Comparison of ENCODE assay signal across 15 cellular contexts in genomic region chr20:17648306-17648646, GRCh38. TPM values are rescaled to one million over a fixed set of nuclear protein-coding genes. Genes with fewer than 3 reads are reported as not detected.
DNase-seq lines count a peak whose midpoint lies in the region; ATAC-seq, FAIRE-seq and TF ChIP-seq lines count a peak whose summit lies in the region.
"Had no signal": no experiment of that assay in that cellular context is flagged by ENCODE, and none has a peak within 500 bp of the region (broad histone marks: within the 10 kb centered on the region; RNA-seq: fewer than 3 reads in every experiment).

No MANE protein-coding gene starts in this region.

- POLR2A ChIA-PET in HepG2 (lab: Yijun Ruan, JAX) = no interaction called here

- TF ChIP-seq EP300 in HepG2 (IDR thresholded peaks at IDR 0.05; ENCODE audit: low read depth in 2 of 2, low read length in 2 of 2) (no peak), HepG2 (CRISPR knock-in tag; IDR thresholded peaks at IDR 0.05; ENCODE audit: borderline replicate concordance) (no peak)

- peaks cover 90% of the 10 kb centered on the region for H4K20me1 ChIP-seq in HepG2 (ENCODE audit: insufficient read depth, low read length)

- intact Hi-C loops in HepG2 (cut with micrococcal nuclease; ENCODE audit: unreplicated experiment) = no loop called here

- CTCF ChIA-PET in HepG2 (lab: Yijun Ruan, JAX; ENCODE audit: low intra/inter-chr PET ratio, low total read pairs) = interaction anchor here (1.4 kb wide), 1 partner anchor 111 kb away, joined by 6 read pairs; no protein-coding TSS in a partner anchor

- FAIRE-seq in HepG2 (lab: Jason Lieb, UNC) = no peak

- no peaks in the 10 kb centered on the region for H3K27me3 ChIP-seq in adipocyte (replicated peaks; ENCODE audit: control insufficient read depth, insufficient read depth, low read length)
- no peaks in the 10 kb centered on the region for H3K27me3 ChIP-seq in HepG2 (ENCODE audit: control insufficient read depth in 1 of 2, insufficient read depth in 2 of 2, low read length in 2 of 2)
- H3K27me3 ChIP-seq in skeletal muscle satellite cell (ENCODE audit: control insufficient read depth, insufficient read depth, low read length) = no peaks in the 10 kb centered on the region
- H3K27me3 ChIP-seq: foreskin keratinocyte had no signal

- no peak overlapping the region for H3K27ac ChIP-seq in HepG2 (ENCODE audit: extremely low read length, insufficient read depth, low read length)
- H3K27ac ChIP-seq: foreskin keratinocyte had no signal

- no peak for TF ChIP-seq RAD21 in HepG2 (CRISPR knock-in tag; IDR thresholded peaks at IDR 0.05)

- BruUV-seq in HepG2 (replicated peaks; lab: Mats Ljungman, UMichigan) = TSS peak; percentile 20

- H3K9ac ChIP-seq in adipocyte (ENCODE audit: low read length) = peak overlapping the region; percentile 43
- H3K9ac ChIP-seq in HepG2 (ENCODE audit: insufficient read depth, low read depth, low read length) = no peak overlapping the region
- H3K9ac ChIP-seq in skeletal muscle satellite cell (ENCODE audit: low read depth, low read length) = peak overlapping the region; percentile 46

- in situ Hi-C loops in HepG2 (cut with HindIII; ENCODE audit: extremely low pct_ligation_motif_present, low pct_unique_long_range_greater_than_20kb) = no loop called here

- H3K4me2 ChIP-seq in HepG2 (ENCODE audit: low read depth, low read length) = no peak overlapping the region
- H3K4me2 ChIP-seq in skeletal muscle satellite cell (ENCODE audit: low read length) = peak overlapping the region; percentile 11

- H3K4me3 ChIP-seq in Jurkat, Clone E6-1 (ENCODE audit: low read length) = no peak overlapping the region; the same call in 1 of the 2 replicates
- no peak overlapping the region for H3K4me3 ChIP-seq in adipocyte (ENCODE audit: low read length)
- no peak overlapping the region for H3K4me3 ChIP-seq in HepG2 (replicated peaks in 1 of 3; ENCODE audit: insufficient read depth in 1 of 3, low read depth in 2 of 3, low read length in 3 of 3)
- no peak overlapping the region for H3K4me3 ChIP-seq in skeletal muscle satellite cell (ENCODE audit: low read length)
- H3K4me3 ChIP-seq: HAP-1 had no signal

- WGBS in HepG2 (ENCODE audit: low lambda C conversion rate) = 97% methylated on average over 10 of the region's 10 CpGs

- peak; percentile 68 for DNase-seq in Jurkat, Clone E6-1 (ENCODE audit: low read depth, low spot score)
- no peak for DNase-seq in adipocyte (ENCODE audit: low read depth)
- no peak for DNase-seq in HepG2 (ENCODE audit: low spot score)
- no peak for DNase-seq in NCI-H1694 (lab: John Stamatoyannopoulos, UW)
- DNase-seq: activated CD4-positive, alpha-beta T cell treated with anti-CD3 and anti-CD28 coated beads for 4 hours; foreskin keratinocyte; Karpas-422; NCI-H446 had no signal

- H3K36me3 ChIP-seq in adipocyte (ENCODE audit: control insufficient read depth, insufficient read depth, low read length, severe bottlenecking) (peaks cover 9% of the 10 kb centered on the region), HepG2 (replicated peaks in 1 of 2; ENCODE audit: control insufficient read depth in 1 of 2, insufficient read depth in 2 of 2, low read length in 2 of 2) (peaks cover 41 to 74% of the 10 kb centered on the region in 2 experiments), skeletal muscle satellite cell (ENCODE audit: insufficient read depth, low read length) (peaks cover 53% of the 10 kb centered on the region)

- no peak for TF ChIP-seq CTCF in HepG2 (CRISPR knock-in tag; IDR thresholded peaks at IDR 0.05)

- peak in 1 of 2 experiments; percentile 19; a peak in 1 of 4 replicates for TF ChIP-seq POLR2A in HepG2 (IDR thresholded peaks at IDR 0.05; ENCODE audit: insufficient read depth in 1 of 2, low read depth in 2 of 2, low read length in 2 of 2)

- H2AFZ ChIP-seq in HepG2 (ENCODE audit: low read length) = no peak overlapping the region

- peak; percentile 3 for ATAC-seq in HepG2
- no peak for ATAC-seq in HG02610 (IDR thresholded peaks at IDR 0.05; ENCODE audit: unreplicated experiment)
- ATAC-seq in GM21619 (IDR thresholded peaks at IDR 0.05; ENCODE audit: unreplicated experiment) = no peak
- no peak for ATAC-seq in GM21786 (IDR thresholded peaks at IDR 0.05; ENCODE audit: unreplicated experiment)
- ATAC-seq: foreskin keratinocyte, left colon had no signal

- no peaks in the 10 kb centered on the region for H3K9me3 ChIP-seq in adipocyte (ENCODE audit: control insufficient read depth, low read length)
- no peaks in the 10 kb centered on the region for H3K9me3 ChIP-seq in HepG2 (ENCODE audit: low read length)
- H3K9me3 ChIP-seq in skeletal muscle satellite cell (replicated peaks; ENCODE audit: low read length) = no peaks in the 10 kb centered on the region
- H3K9me3 ChIP-seq: HAP-1 had no signal

- H3K4me1 ChIP-seq in adipocyte (ENCODE audit: control insufficient read depth, insufficient read depth, low read length) (peaks cover 80% of the 10 kb centered on the region), HepG2 (ENCODE audit: insufficient read depth, low read length) (peaks cover 40% of the 10 kb centered on the region), skeletal muscle satellite cell (ENCODE audit: control insufficient read depth, insufficient read depth, low read length) (peaks cover 64% of the 10 kb centered on the region)
- H3K4me1 ChIP-seq: foreskin keratinocyte had no signal

- H3K79me2 ChIP-seq in HepG2 (ENCODE audit: insufficient read depth, low read length) = peaks cover 99% of the 10 kb centered on the region

RNA-seq across cellular contexts. Expression of gene RRBP1, which starts 33.8 kb away (rescaled TPM):
- 18.7 TPM for polyA plus RNA-seq in Jurkat, Clone E6-1 (2012; ENCODE audit: insufficient read depth, insufficient read length)
- total RNA-seq in HepG2 (2016; rRNA removed; fragmentation: Illumina TruSeq; extraction: Trizol) = 97.1 and 222 TPM in 2 replicates
- 35.1 and 38.1 TPM in 2 replicates for total RNA-seq in HepG2 (2016; cell fraction: cytosol; rRNA removed; fragmentation: Illumina TruSeq; extraction: Trizol; ENCODE audit: low read depth)
- 75.4 and 223 TPM in 2 replicates for total RNA-seq in HepG2 (2016; cell fraction: insoluble cytoplasmic fraction; rRNA removed; fragmentation: Illumina TruSeq; extraction: Trizol)
- total RNA-seq in HepG2 (2016; cell fraction: membrane; rRNA removed; fragmentation: Illumina TruSeq; extraction: Trizol) = 33.7 and 37.4 TPM in 2 replicates
- 254 and 316 TPM in 2 replicates for total RNA-seq in HepG2 (2016; cell fraction: nucleus; rRNA removed; fragmentation: Illumina TruSeq; extraction: Trizol)
- 150 and 195 TPM in 2 replicates for polyA plus RNA-seq in HepG2 (2011; rRNA removed)
- polyA plus RNA-seq in HepG2 (2011; cell fraction: cytosol; rRNA removed) = 97.1 and 99.8 TPM in 2 replicates
- 402 and 429 TPM in 2 replicates for polyA plus RNA-seq in HepG2 (2011; cell fraction: nucleus; rRNA removed)
- polyA plus RNA-seq in HepG2 (2012) = 190 and 218 TPM in 2 replicates
- 14.1 and 14.3 TPM in 2 replicates for polyA plus RNA-seq in HepG2 (2016; cell fraction: cytosol; fragmentation: Illumina TruSeq; extraction: Trizol; ENCODE audit: low read depth)
- polyA plus RNA-seq in HepG2 (2016; cell fraction: insoluble cytoplasmic fraction; fragmentation: Illumina TruSeq; extraction: Trizol; ENCODE audit: low read depth) = 67.5 and 88.2 TPM in 2 replicates
- 15.3 and 18.4 TPM in 2 replicates for polyA plus RNA-seq in HepG2 (2016; cell fraction: membrane; fragmentation: Illumina TruSeq; extraction: Trizol; ENCODE audit: low read depth)
- 548 and 573 TPM in 2 replicates for polyA plus RNA-seq in HepG2 (2016; cell fraction: nucleus; fragmentation: Illumina TruSeq; extraction: Trizol; ENCODE audit: insufficient read depth, low read depth)
- polyA minus RNA-seq in HepG2 (2011; rRNA and poly(A)+ RNA removed; ENCODE audit: low replicate concordance) = 18.3 and 157 TPM in 2 replicates
- polyA minus RNA-seq in HepG2 (2011; cell fraction: cytosol; rRNA and poly(A)+ RNA removed) = 155 and 192 TPM in 2 replicates
- 198 and 205 TPM in 2 replicates for polyA minus RNA-seq in HepG2 (2011; cell fraction: nucleus; rRNA and poly(A)+ RNA removed)
- total RNA-seq in skeletal muscle satellite cell (2012; rRNA removed) = 94.8 and 108 TPM in 2 replicates

RNA-seq across cellular contexts. Expression of gene BANF2, which starts 51.5 kb away (rescaled TPM):
- polyA plus RNA-seq in Jurkat, Clone E6-1 (2012; ENCODE audit: insufficient read depth, insufficient read length) = not detected
- 0.35 TPM in 1 of 2 replicates, not detected in the other for total RNA-seq in HepG2 (2016; rRNA removed; fragmentation: Illumina TruSeq; extraction: Trizol)
- total RNA-seq in HepG2 (2016; cell fraction: cytosol; rRNA removed; fragmentation: Illumina TruSeq; extraction: Trizol; ENCODE audit: low read depth) = 0.53 TPM in 1 of 2 replicates, not detected in the other
- total RNA-seq in HepG2 (2016; cell fraction: insoluble cytoplasmic fraction; rRNA removed; fragmentation: Illumina TruSeq; extraction: Trizol) = not detected in 2 replicates
- not detected in 2 replicates for total RNA-seq in HepG2 (2016; cell fraction: membrane; rRNA removed; fragmentation: Illumina TruSeq; extraction: Trizol)
- not detected in 2 replicates for total RNA-seq in HepG2 (2016; cell fraction: nucleus; rRNA removed; fragmentation: Illumina TruSeq; extraction: Trizol)
- polyA plus RNA-seq in HepG2 (2011; rRNA removed) = not detected in 2 replicates
- polyA plus RNA-seq in HepG2 (2011; cell fraction: cytosol; rRNA removed) = not detected in 2 replicates
- polyA plus RNA-seq in HepG2 (2011; cell fraction: nucleus; rRNA removed) = not detected in 2 replicates
- not detected in 2 replicates for polyA plus RNA-seq in HepG2 (2012)
- not detected in 2 replicates for polyA plus RNA-seq in HepG2 (2016; cell fraction: cytosol; fragmentation: Illumina TruSeq; extraction: Trizol; ENCODE audit: low read depth)
- polyA plus RNA-seq in HepG2 (2016; cell fraction: insoluble cytoplasmic fraction; fragmentation: Illumina TruSeq; extraction: Trizol; ENCODE audit: low read depth) = not detected in 2 replicates
- not detected in 2 replicates for polyA plus RNA-seq in HepG2 (2016; cell fraction: membrane; fragmentation: Illumina TruSeq; extraction: Trizol; ENCODE audit: low read depth)
- polyA plus RNA-seq in HepG2 (2016; cell fraction: nucleus; fragmentation: Illumina TruSeq; extraction: Trizol; ENCODE audit: insufficient read depth, low read depth) = not detected in 2 replicates
- not detected in 2 replicates for polyA minus RNA-seq in HepG2 (2011; rRNA and poly(A)+ RNA removed; ENCODE audit: low replicate concordance)
- not detected in 2 replicates for polyA minus RNA-seq in HepG2 (2011; cell fraction: cytosol; rRNA and poly(A)+ RNA removed)
- not detected in 2 replicates for polyA minus RNA-seq in HepG2 (2011; cell fraction: nucleus; rRNA and poly(A)+ RNA removed)
- total RNA-seq in skeletal muscle satellite cell (2012; rRNA removed) = not detected in 2 replicates
- total RNA-seq: foreskin keratinocyte, left colon, SK-MEL-5 had no signal
- polyA plus RNA-seq: foreskin keratinocyte had no signal
